Comparison of ENCODE assay signal across 1 cellular context in the genomic region with DNA sequence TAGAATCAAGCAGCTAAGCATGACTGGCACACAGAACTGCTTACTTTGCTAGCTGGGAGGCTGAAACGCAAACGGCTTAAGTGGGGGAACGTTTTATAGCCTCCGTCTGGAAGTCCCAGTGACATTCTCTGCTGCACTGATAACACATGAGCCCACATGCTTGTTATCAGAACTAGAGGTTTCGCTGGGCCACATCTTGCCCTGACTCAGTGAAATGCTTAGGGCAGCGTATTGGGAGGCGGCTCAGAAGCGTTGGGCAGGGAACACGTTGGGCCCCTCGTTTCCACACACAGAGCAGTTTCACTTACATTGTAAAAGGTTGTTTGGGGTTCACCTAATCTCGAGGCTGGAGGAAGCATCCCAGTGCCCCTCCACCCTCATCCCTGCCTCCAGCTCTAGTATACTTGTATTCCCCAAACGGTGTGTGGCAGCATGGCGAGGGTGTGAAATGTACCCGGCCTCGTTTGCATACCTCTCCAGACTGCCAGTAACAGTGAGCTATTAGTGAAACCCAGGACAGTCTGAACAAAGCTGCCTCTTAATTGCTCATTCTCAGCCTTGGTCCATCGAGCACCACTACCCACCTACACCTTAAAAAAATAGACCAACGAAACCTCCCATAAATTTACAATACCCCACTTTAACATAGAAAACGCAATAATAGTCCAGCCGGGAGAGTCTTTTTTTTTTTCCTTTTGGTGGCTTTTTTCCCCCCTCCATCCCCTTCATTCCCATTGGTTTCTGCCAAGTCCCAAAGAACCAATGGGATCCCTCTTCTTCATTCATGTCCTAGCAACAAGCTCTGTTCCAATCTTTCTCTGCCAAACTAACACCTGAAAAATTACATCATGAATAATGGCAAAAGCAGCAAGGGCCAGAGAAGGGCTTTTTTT.
TF ChIP-seq lines count a peak whose summit lies in the region.

No MANE protein-coding gene starts in this region.

TF ChIP-seq in GM23338, 12 proteins besides CTCF, POLR2A, EP300 and RAD21 (continued from another document):
- TF ChIP-seq, protein P1, sequence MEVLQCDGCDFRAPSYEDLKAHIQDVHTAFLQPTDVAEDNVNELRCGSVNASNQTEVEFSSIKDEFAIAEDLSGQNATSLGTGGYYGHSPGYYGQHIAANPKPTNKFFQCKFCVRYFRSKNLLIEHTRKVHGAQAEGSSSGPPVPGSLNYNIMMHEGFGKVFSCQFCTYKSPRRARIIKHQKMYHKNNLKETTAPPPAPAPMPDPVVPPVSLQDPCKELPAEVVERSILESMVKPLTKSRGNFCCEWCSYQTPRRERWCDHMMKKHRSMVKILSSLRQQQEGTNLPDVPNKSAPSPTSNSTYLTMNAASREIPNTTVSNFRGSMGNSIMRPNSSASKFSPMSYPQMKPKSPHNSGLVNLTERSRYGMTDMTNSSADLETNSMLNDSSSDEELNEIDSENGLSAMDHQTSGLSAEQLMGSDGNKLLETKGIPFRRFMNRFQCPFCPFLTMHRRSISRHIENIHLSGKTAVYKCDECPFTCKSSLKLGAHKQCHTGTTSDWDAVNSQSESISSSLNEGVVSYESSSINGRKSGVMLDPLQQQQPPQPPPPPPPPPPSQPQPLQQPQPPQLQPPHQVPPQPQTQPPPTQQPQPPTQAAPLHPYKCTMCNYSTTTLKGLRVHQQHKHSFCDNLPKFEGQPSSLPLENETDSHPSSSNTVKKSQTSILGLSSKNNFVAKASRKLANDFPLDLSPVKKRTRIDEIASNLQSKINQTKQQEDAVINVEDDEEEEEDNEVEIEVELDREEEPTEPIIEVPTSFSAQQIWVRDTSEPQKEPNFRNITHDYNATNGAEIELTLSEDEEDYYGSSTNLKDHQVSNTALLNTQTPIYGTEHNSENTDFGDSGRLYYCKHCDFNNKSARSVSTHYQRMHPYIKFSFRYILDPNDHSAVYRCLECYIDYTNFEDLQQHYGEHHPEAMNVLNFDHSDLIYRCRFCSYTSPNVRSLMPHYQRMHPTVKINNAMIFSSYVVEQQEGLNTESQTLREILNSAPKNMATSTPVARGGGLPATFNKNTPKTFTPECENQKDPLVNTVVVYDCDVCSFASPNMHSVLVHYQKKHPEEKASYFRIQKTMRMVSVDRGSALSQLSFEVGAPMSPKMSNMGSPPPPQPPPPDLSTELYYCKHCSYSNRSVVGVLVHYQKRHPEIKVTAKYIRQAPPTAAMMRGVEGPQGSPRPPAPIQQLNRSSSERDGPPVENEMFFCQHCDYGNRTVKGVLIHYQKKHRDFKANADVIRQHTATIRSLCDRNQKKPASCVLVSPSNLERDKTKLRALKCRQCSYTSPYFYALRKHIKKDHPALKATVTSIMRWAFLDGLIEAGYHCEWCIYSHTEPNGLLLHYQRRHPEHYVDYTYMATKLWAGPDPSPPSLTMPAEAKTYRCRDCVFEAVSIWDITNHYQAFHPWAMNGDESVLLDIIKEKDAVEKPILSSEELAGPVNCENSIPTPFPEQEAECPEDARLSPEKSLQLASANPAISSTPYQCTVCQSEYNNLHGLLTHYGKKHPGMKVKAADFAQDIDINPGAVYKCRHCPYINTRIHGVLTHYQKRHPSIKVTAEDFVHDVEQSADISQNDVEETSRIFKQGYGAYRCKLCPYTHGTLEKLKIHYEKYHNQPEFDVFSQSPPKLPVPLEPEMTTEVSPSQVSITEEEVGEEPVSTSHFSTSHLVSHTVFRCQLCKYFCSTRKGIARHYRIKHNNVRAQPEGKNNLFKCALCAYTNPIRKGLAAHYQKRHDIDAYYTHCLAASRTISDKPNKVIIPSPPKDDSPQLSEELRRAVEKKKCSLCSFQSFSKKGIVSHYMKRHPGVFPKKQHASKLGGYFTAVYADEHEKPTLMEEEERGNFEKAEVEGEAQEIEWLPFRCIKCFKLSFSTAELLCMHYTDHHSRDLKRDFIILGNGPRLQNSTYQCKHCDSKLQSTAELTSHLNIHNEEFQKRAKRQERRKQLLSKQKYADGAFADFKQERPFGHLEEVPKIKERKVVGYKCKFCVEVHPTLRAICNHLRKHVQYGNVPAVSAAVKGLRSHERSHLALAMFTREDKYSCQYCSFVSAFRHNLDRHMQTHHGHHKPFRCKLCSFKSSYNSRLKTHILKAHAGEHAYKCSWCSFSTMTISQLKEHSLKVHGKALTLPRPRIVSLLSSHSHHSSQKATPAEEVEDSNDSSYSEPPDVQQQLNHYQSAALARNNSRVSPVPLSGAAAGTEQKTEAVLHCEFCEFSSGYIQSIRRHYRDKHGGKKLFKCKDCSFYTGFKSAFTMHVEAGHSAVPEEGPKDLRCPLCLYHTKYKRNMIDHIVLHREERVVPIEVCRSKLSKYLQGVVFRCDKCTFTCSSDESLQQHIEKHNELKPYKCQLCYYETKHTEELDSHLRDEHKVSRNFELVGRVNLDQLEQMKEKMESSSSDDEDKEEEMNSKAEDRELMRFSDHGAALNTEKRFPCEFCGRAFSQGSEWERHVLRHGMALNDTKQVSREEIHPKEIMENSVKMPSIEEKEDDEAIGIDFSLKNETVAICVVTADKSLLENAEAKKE (CRISPR knock-in tag; IDR thresholded peaks at IDR 0.05) = no peak
- TF ChIP-seq POLR2AphosphoS5 (IDR thresholded peaks at IDR 0.05; ENCODE audit: low read depth) (no peak), ZNF114 (CRISPR knock-in tag; IDR thresholded peaks at IDR 0.05) (no peak), ZNF331 (CRISPR knock-in tag; IDR thresholded peaks at IDR 0.05; ENCODE audit: low read depth) (no peak), EZH2phosphoT487 (IDR thresholded peaks at IDR 0.05; ENCODE audit: unreplicated experiment) (no peak)
- TF ChIP-seq, protein P2, sequence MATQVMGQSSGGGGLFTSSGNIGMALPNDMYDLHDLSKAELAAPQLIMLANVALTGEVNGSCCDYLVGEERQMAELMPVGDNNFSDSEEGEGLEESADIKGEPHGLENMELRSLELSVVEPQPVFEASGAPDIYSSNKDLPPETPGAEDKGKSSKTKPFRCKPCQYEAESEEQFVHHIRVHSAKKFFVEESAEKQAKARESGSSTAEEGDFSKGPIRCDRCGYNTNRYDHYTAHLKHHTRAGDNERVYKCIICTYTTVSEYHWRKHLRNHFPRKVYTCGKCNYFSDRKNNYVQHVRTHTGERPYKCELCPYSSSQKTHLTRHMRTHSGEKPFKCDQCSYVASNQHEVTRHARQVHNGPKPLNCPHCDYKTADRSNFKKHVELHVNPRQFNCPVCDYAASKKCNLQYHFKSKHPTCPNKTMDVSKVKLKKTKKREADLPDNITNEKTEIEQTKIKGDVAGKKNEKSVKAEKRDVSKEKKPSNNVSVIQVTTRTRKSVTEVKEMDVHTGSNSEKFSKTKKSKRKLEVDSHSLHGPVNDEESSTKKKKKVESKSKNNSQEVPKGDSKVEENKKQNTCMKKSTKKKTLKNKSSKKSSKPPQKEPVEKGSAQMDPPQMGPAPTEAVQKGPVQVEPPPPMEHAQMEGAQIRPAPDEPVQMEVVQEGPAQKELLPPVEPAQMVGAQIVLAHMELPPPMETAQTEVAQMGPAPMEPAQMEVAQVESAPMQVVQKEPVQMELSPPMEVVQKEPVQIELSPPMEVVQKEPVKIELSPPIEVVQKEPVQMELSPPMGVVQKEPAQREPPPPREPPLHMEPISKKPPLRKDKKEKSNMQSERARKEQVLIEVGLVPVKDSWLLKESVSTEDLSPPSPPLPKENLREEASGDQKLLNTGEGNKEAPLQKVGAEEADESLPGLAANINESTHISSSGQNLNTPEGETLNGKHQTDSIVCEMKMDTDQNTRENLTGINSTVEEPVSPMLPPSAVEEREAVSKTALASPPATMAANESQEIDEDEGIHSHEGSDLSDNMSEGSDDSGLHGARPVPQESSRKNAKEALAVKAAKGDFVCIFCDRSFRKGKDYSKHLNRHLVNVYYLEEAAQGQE (IDR thresholded peaks at IDR 0.05; ENCODE audit: unreplicated experiment) = no peak
- TF ChIP-seq, protein P3, sequence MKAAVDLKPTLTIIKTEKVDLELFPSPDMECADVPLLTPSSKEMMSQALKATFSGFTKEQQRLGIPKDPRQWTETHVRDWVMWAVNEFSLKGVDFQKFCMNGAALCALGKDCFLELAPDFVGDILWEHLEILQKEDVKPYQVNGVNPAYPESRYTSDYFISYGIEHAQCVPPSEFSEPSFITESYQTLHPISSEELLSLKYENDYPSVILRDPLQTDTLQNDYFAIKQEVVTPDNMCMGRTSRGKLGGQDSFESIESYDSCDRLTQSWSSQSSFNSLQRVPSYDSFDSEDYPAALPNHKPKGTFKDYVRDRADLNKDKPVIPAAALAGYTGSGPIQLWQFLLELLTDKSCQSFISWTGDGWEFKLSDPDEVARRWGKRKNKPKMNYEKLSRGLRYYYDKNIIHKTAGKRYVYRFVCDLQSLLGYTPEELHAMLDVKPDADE (IDR thresholded peaks at IDR 0.05) = no peak
